Comparison of ENCODE assay signal across 28 cellular contexts in the genomic region with DNA sequence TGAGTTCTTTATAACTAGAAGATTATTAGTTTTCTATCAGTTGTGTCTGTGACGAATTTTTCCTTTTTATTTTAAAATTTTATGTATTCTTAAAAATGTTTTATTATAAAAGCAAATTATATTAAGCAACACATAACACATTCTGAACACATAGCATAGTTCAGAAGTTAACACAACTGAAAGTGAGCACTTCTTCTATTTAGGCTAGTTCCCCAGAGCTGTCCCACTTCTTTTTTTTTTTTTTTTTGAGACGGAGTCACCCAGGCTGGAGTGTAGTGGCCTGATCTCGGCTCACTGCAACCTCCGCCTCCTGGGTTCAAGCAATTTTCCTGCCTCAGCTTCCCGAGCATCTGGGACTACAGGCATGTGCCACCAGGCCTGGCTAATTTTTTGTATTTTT. TPM values are rescaled to one million over a fixed set of nuclear protein-coding genes. Genes with fewer than 3 reads are reported as not detected.
DNase-seq lines count a peak whose midpoint lies in the region; ATAC-seq and TF ChIP-seq lines count a peak whose summit lies in the region.
"Had no signal": no experiment of that assay in that cellular context is flagged by ENCODE, and none has a peak within 500 bp of the region (broad histone marks: within the 10 kb centered on the region; RNA-seq: fewer than 3 reads in every experiment).

No MANE protein-coding gene starts in this region.

- DNase-seq in SIG-M5 treated with dmso at 0.1 percent for 504 hours (lab: John Stamatoyannopoulos, UW; ENCODE audit: unreplicated experiment) (peak; percentile 61), SIG-M5 (lab: John Stamatoyannopoulos, UW) (no peak), NOMO-1 treated with dmso at 0.1 percent for 144 hours (lab: John Stamatoyannopoulos, UW; ENCODE audit: unreplicated experiment) (peak; percentile 44), left lung (no peak), upper lobe of right lung (no peak), SW 1271 (lab: John Stamatoyannopoulos, UW) (no peak), midbrain (lab: John Stamatoyannopoulos, UW) (no peak)
- DNase-seq: CD8-positive, alpha-beta memory T cell; H9; HFFc6; MM.1S; NCI-H1105 treated with DMSO at 0.1 percent for 48 hours; NCI-H2029 treated with DMSO at 0.1 percent for 48 hours; NCI-H2171; NCI-H345; NCI-H524; NCI-H774; NK-92 treated with Interleukin-12 subunit alpha and Interleukin-12 subunit beta, amount 100 ng/mL, for 24 hours; PC-9; SHP77 treated with DMSO at 0.1 percent for 48 hours had no signal

- H3K4me1 ChIP-seq in left lung (no peaks in the 10 kb centered on the region), upper lobe of right lung (no peaks in the 10 kb centered on the region)

- intact Hi-C loops in left lung (cut with DNase I): no loop called here
- intact Hi-C loops in upper lobe of right lung (cut with DNase I): no loop called here

- peaks cover 0 to 5% of the 10 kb centered on the region in 2 donors for H3K36me3 ChIP-seq in left lung
- H3K36me3 ChIP-seq in upper lobe of right lung: no peaks in the 10 kb centered on the region
- H3K36me3 ChIP-seq: BLaER1 treated with 17β-estradiol and CSF1 and Interleukin-3, amounts not matched to agents 10 nM and 100 nM had no signal

- H3K27ac ChIP-seq in left lung (no peak overlapping the region), upper lobe of right lung (no peak overlapping the region)
- H3K27ac ChIP-seq: 22Rv1; BLaER1 treated with 17β-estradiol and CSF1 and Interleukin-3, amounts not matched to agents 10 nM and 100 nM; HL-60; PC-9; RWPE1 had no signal

- TF ChIP-seq CTCF in left lung (IDR thresholded peaks at IDR 0.05) (no peak), upper lobe of right lung (IDR thresholded peaks at IDR 0.05) (no peak)

- ATAC-seq in left lung: peak; percentile 41
- peak; percentile 80 for ATAC-seq in upper lobe of right lung
- ATAC-seq in HG02870 (IDR thresholded peaks at IDR 0.05; ENCODE audit: unreplicated experiment): no peak
- ATAC-seq: HepG2, K562, SK-N-SH treated with all-trans-retinoic acid at 6 μM for 48 hours had no signal

- H3K9me3 ChIP-seq in left lung (no peaks in the 10 kb centered on the region), upper lobe of right lung (no peaks in the 10 kb centered on the region)
- H3K9me3 ChIP-seq: BLaER1 treated with 17β-estradiol and CSF1 and Interleukin-3, amounts not matched to agents 10 nM and 100 nM had no signal

- H3K27me3 ChIP-seq in left lung (no peaks in the 10 kb centered on the region), upper lobe of right lung (no peaks in the 10 kb centered on the region)
- H3K27me3 ChIP-seq: BLaER1 treated with 17β-estradiol and CSF1 and Interleukin-3, amounts not matched to agents 10 nM and 100 nM had no signal

- H3K4me3 ChIP-seq in left lung (no peak overlapping the region), upper lobe of right lung (no peak overlapping the region)
- H3K4me3 ChIP-seq: BLaER1 treated with 17β-estradiol and CSF1 and Interleukin-3, amounts not matched to agents 10 nM and 100 nM; K562; PC-9 had no signal

RNA-seq across cellular contexts. Expression of a gene that starts 37.7 kb away (rescaled TPM):
- total RNA-seq in left lung: 100 to 1,000 TPM; 116 to 208 TPM
- 134 TPM for total RNA-seq in upper lobe of right lung

Comparison
In these comparisons a context has a peak if more than half of its experiments do, and no peak if none do; other contexts are left out.
1. DNase-seq: peak in SIG-M5 treated with dmso at 0.1 percent for 504 hours (single experiment) and NOMO-1 treated with dmso at 0.1 percent for 144 hours (single experiment); none in SIG-M5 (single experiment), left lung (0 of 2), upper lobe of right lung (single experiment), SW 1271 (0 of 2) and midbrain (single experiment).